ENCODE assay signal across 8 cellular contexts in the genomic region with DNA sequence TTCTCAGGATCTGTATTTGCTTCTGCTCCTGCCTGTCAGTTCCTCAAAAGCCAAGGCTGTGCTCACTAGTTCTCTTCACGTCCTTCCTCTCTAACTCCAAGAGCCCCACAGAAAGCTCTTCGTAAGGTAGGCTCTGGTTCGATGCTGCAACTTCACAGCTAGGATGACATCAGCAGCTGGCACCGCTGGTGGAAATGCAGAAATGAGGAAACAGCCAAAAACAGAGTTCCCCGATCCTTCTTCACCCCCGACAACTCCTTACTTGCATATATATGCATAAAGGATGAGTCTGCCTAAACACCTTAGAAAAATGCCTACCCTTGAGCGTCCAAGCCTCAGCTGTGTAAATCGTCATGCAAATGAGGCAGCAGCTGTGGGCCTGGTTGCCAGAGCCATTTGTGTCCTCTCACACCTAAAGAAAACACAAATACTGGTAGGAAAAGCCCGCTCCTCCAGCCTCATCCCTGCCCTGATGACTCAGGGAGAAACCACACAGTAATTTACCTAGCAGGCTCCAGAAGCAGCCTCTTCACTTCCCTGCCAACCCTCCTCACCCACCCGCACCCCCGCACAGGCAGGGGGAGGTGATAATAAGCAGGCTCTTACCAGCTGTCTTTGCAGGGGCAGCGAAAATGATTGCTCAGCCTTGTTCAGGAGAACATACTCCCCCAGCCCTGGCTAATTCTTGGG. TPM values are rescaled to one million over a fixed set of nuclear protein-coding genes. Genes with fewer than 3 reads are reported as not detected.
A peak's percentile ranks its signal among the peaks of the same experiment; 100 is the strongest.
DNase-seq lines count a peak whose midpoint lies in the region; ATAC-seq, FAIRE-seq and TF ChIP-seq lines count a peak whose summit lies in the region.

No MANE protein-coding gene starts in this region.

- TF ChIP-seq CTCF in astrocyte of the spinal cord (IDR thresholded peaks at IDR 0.05; ENCODE audit: low read depth, low read length) (no peak), HepG2 (CRISPR knock-in tag; IDR thresholded peaks at IDR 0.05) (no peak)

- no peaks in the 10 kb centered on the region for H3K36me3 ChIP-seq in HepG2 (replicated peaks in 1 of 2; ENCODE audit: control insufficient read depth in 1 of 2, insufficient read depth in 2 of 2, low read length in 2 of 2)

- H3K27ac ChIP-seq in HepG2 (ENCODE audit: extremely low read length, insufficient read depth, low read length), result no peak overlapping the region

- H3K4me3 ChIP-seq in astrocyte of the spinal cord (ENCODE audit: low read depth, low read length) (no peak overlapping the region), HepG2 (replicated peaks in 1 of 3; ENCODE audit: insufficient read depth in 1 of 3, low read depth in 2 of 3, low read length in 3 of 3) (no peak overlapping the region)

- ATAC-seq in HG03442 (IDR thresholded peaks at IDR 0.05; ENCODE audit: unreplicated experiment) (peak; percentile 48), HepG2 (no peak), GM18907 (IDR thresholded peaks at IDR 0.05; ENCODE audit: unreplicated experiment) (no peak)

- H2AFZ ChIP-seq in HepG2 (ENCODE audit: low read length), result no peak overlapping the region

- in situ Hi-C loops in astrocyte of the spinal cord (cut with HindIII; ENCODE audit: low sequenced_read_pairs) (no loop called here), HepG2 (cut with HindIII; ENCODE audit: extremely low pct_ligation_motif_present, low pct_unique_long_range_greater_than_20kb) (no loop called here)

- peaks cover 26% of the 10 kb centered on the region for H3K4me1 ChIP-seq in HepG2 (ENCODE audit: insufficient read depth, low read length)

- WGBS in HepG2 (ENCODE audit: low lambda C conversion rate), result 43% methylated on average over 10 of the region's 12 CpGs

- no peak overlapping the region for H3K9ac ChIP-seq in HepG2 (ENCODE audit: insufficient read depth, low read depth, low read length)

- TF ChIP-seq EP300 in HepG2 (IDR thresholded peaks at IDR 0.05; ENCODE audit: low read depth in 2 of 2, low read length in 2 of 2) (no peak), HepG2 (CRISPR knock-in tag; IDR thresholded peaks at IDR 0.05; ENCODE audit: borderline replicate concordance) (no peak)

- peaks cover 2 to 26% of the 10 kb centered on the region in 2 experiments; a peak in 3 of 5 replicates for H3K27me3 ChIP-seq in HepG2 (ENCODE audit: control insufficient read depth in 1 of 2, insufficient read depth in 2 of 2, low read length in 2 of 2)

- no TSS peak for BruUV-seq in HepG2 (replicated peaks; lab: Mats Ljungman, UMichigan)

- H4K20me1 ChIP-seq in HepG2 (ENCODE audit: insufficient read depth, low read length), result no peaks in the 10 kb centered on the region

- no peaks in the 10 kb centered on the region for H3K79me2 ChIP-seq in HepG2 (ENCODE audit: insufficient read depth, low read length)

- POLR2A ChIA-PET in HepG2 (lab: Yijun Ruan, JAX), result no interaction called here

- no peaks in the 10 kb centered on the region for H3K9me3 ChIP-seq in HepG2 (ENCODE audit: low read length)

- H3K4me2 ChIP-seq in HepG2 (ENCODE audit: low read depth, low read length), result no peak overlapping the region

- intact Hi-C loops in HepG2 (cut with micrococcal nuclease; ENCODE audit: unreplicated experiment), result no loop called here

- DNase-seq in GM12891 (ENCODE audit: insufficient read length, low spot score) (no peak), NCI-H526 treated with DMSO at 0.1 percent for 48 hours (lab: John Stamatoyannopoulos, UW) (peak; percentile 84), astrocyte of the spinal cord (ENCODE audit: low read depth, low spot score) (peak; percentile 84), HepG2 (ENCODE audit: low spot score) (no peak), HUDEP-2 (lab: John Stamatoyannopoulos, UW; ENCODE audit: unreplicated experiment in 76 of 76) (no peak)
- no peak for DNase-seq in activated CD4-positive, alpha-beta T cell treated with anti-CD3 and anti-CD28 coated beads, Interleukin-2, amount 50 U/mL, for 4 hours

- FAIRE-seq in GM12891 (lab: Jason Lieb, UNC), result peak; percentile 75
- no peak for FAIRE-seq in HepG2 (lab: Jason Lieb, UNC)

- no peak for TF ChIP-seq RAD21 in HepG2 (CRISPR knock-in tag; IDR thresholded peaks at IDR 0.05)

- TF ChIP-seq POLR2A in GM12891 (IDR thresholded peaks at IDR 0.05; ENCODE audit: low read depth, low read length) (no peak), HepG2 (IDR thresholded peaks at IDR 0.05; ENCODE audit: insufficient read depth in 1 of 2, low read depth in 2 of 2, low read length in 2 of 2) (no peak)

- CTCF ChIA-PET in HepG2 (lab: Yijun Ruan, JAX; ENCODE audit: low intra/inter-chr PET ratio, low total read pairs), result no interaction called here

TF ChIP-seq in GM12891, 5 proteins besides CTCF, POLR2A, EP300 and RAD21:
- no peak for TF ChIP-seq PAX5 (IDR thresholded peaks at IDR 0.05; ENCODE audit: insufficient read depth, low read length, severe bottlenecking)
- TF ChIP-seq SPI1 (IDR thresholded peaks at IDR 0.05; ENCODE audit: low read depth, low read length), result no peak; the same call in 1 of the 2 replicates
- TF ChIP-seq TAF1 (IDR thresholded peaks at IDR 0.05; ENCODE audit: low read depth, low read length), result no peak
- TF ChIP-seq POLR2AphosphoS5 (IDR thresholded peaks at IDR 0.05; ENCODE audit: low read depth, low read length), result no peak
- 0 out of 2 replicates have a peak, but pooled peaks have one; percentile 46 for TF ChIP-seq POU2F2 (IDR thresholded peaks at IDR 0.05; ENCODE audit: low read depth, low read length)

TF ChIP-seq in HepG2, 621 proteins besides CTCF, POLR2A, EP300 and RAD21:
- TF ChIP-seq ZNF234 (CRISPR knock-in tag; conservative IDR thresholded peaks at IDR 0.05) (no peak), ZSCAN25 (CRISPR knock-in tag; IDR thresholded peaks at IDR 0.05) (peak; percentile 72; the same call in 1 of the 2 replicates)

RNA-seq across cellular contexts. Expression of gene BATF3, which starts 28.2 kb away (rescaled TPM):
- 20.3 TPM for polyA plus RNA-seq in GM12891 (2012; ENCODE audit: low read depth, missing spikeins)
- total RNA-seq in HepG2 (2016; rRNA removed; fragmentation: Illumina TruSeq; extraction: Trizol), result not detected in 2 replicates
- total RNA-seq in HepG2 (2016; cell fraction: cytosol; rRNA removed; fragmentation: Illumina TruSeq; extraction: Trizol; ENCODE audit: low read depth), result not detected in 2 replicates
- total RNA-seq in HepG2 (2016; cell fraction: insoluble cytoplasmic fraction; rRNA removed; fragmentation: Illumina TruSeq; extraction: Trizol), result not detected in 2 replicates
- not detected in 2 replicates for total RNA-seq in HepG2 (2016; cell fraction: membrane; rRNA removed; fragmentation: Illumina TruSeq; extraction: Trizol)
- total RNA-seq in HepG2 (2016; cell fraction: nucleus; rRNA removed; fragmentation: Illumina TruSeq; extraction: Trizol), result not detected in 2 replicates
- 0.13 and 0.40 TPM in 2 replicates for polyA plus RNA-seq in HepG2 (2011; rRNA removed)
- 0.23 and 0.35 TPM in 2 replicates for polyA plus RNA-seq in HepG2 (2011; cell fraction: cytosol; rRNA removed)
- polyA plus RNA-seq in HepG2 (2011; cell fraction: nucleus; rRNA removed), result 0.10 TPM in 1 of 2 replicates, not detected in the other
- 0.47 TPM in 1 of 2 replicates, not detected in the other for polyA plus RNA-seq in HepG2 (2012)
- 0.18 and 0.19 TPM in 2 replicates for polyA plus RNA-seq in HepG2 (2016; cell fraction: cytosol; fragmentation: Illumina TruSeq; extraction: Trizol; ENCODE audit: low read depth)
- polyA plus RNA-seq in HepG2 (2016; cell fraction: insoluble cytoplasmic fraction; fragmentation: Illumina TruSeq; extraction: Trizol; ENCODE audit: low read depth), result not detected in 2 replicates
- polyA plus RNA-seq in HepG2 (2016; cell fraction: membrane; fragmentation: Illumina TruSeq; extraction: Trizol; ENCODE audit: low read depth), result 0.34 TPM in 1 of 2 replicates, not detected in the other
- polyA plus RNA-seq in HepG2 (2016; cell fraction: nucleus; fragmentation: Illumina TruSeq; extraction: Trizol; ENCODE audit: insufficient read depth, low read depth), result not detected in 2 replicates
- polyA minus RNA-seq in HepG2 (2011; rRNA and poly(A)+ RNA removed; ENCODE audit: low replicate concordance), result 0.26 TPM in 1 of 2 replicates, not detected in the other
- not detected in 2 replicates for polyA minus RNA-seq in HepG2 (2011; cell fraction: cytosol; rRNA and poly(A)+ RNA removed)
- polyA minus RNA-seq in HepG2 (2011; cell fraction: nucleus; rRNA and poly(A)+ RNA removed), result not detected in 2 replicates

Comparison
In these comparisons a context has a peak if more than half of its experiments do, and no peak if none do; other contexts are left out.
1. DNase-seq: peak in NCI-H526 treated with DMSO at 0.1 percent for 48 hours (single experiment) and astrocyte of the spinal cord (single experiment); none in GM12891 (single experiment), HepG2 (single experiment), HUDEP-2 (0 of 76) and activated CD4-positive, alpha-beta T cell treated with anti-CD3 and anti-CD28 coated beads, Interleukin-2, amount 50 U/mL, for 4 hours (0 of 2).